In the genomic region with DNA sequence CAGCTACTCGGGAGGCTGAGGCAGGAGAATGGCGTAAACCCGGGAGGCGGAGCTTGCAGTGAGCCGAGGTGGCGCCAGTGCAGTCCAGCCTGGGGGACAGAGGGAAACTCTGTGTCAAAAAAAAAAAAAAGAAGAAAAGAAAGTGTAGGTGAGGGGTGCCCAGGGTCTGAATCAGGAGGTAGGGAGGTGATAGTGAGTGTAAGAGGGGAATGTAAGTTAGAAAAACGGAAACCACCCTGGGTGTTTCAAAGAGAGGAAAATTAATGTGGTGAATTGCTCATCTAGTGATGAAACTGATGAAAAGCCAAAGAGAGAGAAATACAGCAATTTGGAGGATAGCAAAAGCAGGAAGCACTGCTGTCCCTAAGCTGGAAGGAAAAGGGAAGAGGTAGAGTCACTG, we compare ENCODE assay signal across 11 cellular contexts.
"Had no signal": no experiment of that assay in that cellular context is flagged by ENCODE, and none has a peak within 500 bp of the region (broad histone marks: within the 10 kb centered on the region; RNA-seq: fewer than 3 reads in every experiment).

No MANE protein-coding gene starts in this region.

- ATAC-seq: left lung, psoas muscle, right lobe of liver had no signal

- H3K4me3 ChIP-seq: left lung, psoas muscle, right lobe of liver, thyroid gland, uterus had no signal

- DNase-seq: activated CD4-positive, alpha-beta T cell treated with anti-CD3 and anti-CD28 coated beads for 1 hour; activated naive CD4-positive, alpha-beta T cell treated with anti-CD3 and anti-CD28 coated beads for 36 hours; dermis blood vessel endothelial cell; left lung; nephron progenitor cell; psoas muscle; right lobe of liver; stimulated activated CD4-positive, alpha-beta T cell treated with anti-CD3 and anti-CD28 coated beads, Interleukin-2, amount 100 ng/mL, for 48 hours; thyroid gland; uterus had no signal

- H3K27ac ChIP-seq: left lung, psoas muscle, right lobe of liver, thyroid gland, uterus had no signal

- H3K4me1 ChIP-seq: left lung, right lobe of liver, thyroid gland, uterus had no signal

- H3K27me3 ChIP-seq: left lung, right lobe of liver, thyroid gland, uterus had no signal

- FAIRE-seq: keratinocyte had no signal

- H3K9me3 ChIP-seq: left lung, psoas muscle, right lobe of liver, thyroid gland, uterus had no signal

- H3K36me3 ChIP-seq: left lung, right lobe of liver, thyroid gland, uterus had no signal
